19 cellular contexts compared by ENCODE assay signal in genomic region chr20:61796738-61797137, GRCh38.
"Had no signal": no experiment of that assay in that cellular context is flagged by ENCODE, and none has a peak within 500 bp of the region (broad histone marks: within the 10 kb centered on the region; RNA-seq: fewer than 3 reads in every experiment).

No MANE protein-coding gene starts in this region.

- H3K27me3 ChIP-seq: SJSA1 had no signal

- FAIRE-seq: RCC 7860 had no signal

- DNase-seq: Kasumi-1, MM.1S, NCI-H1092 treated with DMSO at 0.1 percent for 48 hours, NCI-H1436, NCI-H187, NCI-H2029, NCI-H2081 treated with DMSO at 0.1 percent for 48 hours, NCI-H2171, NCI-H226, NCI-H446, NCI-H510A, NCI-H524 treated with DMSO at 0.1 percent for 48 hours, NCI-H69, NCI-H774, SIG-M5, SW 1271 had no signal

- H3K4me1 ChIP-seq: SJSA1 had no signal

- H3K9me3 ChIP-seq: SJSA1 had no signal

- H3K36me3 ChIP-seq: SJSA1 had no signal

- H3K27ac ChIP-seq: SJSA1, SK-N-MC had no signal

- H3K4me3 ChIP-seq: SJSA1, SK-N-MC had no signal
